Comparison of ENCODE assay signal across 17 cellular contexts in the genomic region with DNA sequence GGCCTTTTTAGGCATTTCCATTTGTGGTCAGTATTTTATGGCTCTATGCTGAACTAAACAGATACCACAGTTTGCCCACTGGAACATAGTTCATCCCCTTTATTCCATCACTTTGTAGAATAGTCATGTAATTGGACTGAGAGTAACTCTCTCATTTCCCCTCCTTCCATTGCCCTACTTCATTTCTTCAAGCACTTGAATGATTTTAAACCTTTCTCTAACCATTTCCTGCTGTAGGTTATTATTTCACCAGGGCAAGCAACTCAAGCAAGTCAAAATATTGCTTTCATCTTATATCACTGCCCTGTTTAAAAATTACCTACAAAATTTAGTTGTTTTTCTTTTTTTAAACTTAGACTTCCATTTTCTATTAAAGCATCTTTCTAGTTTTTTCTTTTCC.
DNase-seq lines count a peak whose midpoint lies in the region; ATAC-seq and TF ChIP-seq lines count a peak whose summit lies in the region.
"Had no signal": no experiment of that assay in that cellular context is flagged by ENCODE, and none has a peak within 500 bp of the region (broad histone marks: within the 10 kb centered on the region; RNA-seq: fewer than 3 reads in every experiment).

No MANE protein-coding gene starts in this region.

- TF ChIP-seq CTCF in chondrocyte (IDR thresholded peaks at IDR 0.05), result no peak
- no peak for TF ChIP-seq CTCF in endodermal cell (conservative IDR thresholded peaks at IDR 0.05)
- no peak for TF ChIP-seq CTCF in ascending aorta (IDR thresholded peaks at IDR 0.05)

- peak overlapping the region; percentile 73 for H3K27ac Mint-ChIP-seq in chondrocyte (ENCODE audit: unreplicated experiment)
- no peak overlapping the region for H3K27ac Mint-ChIP-seq in endodermal cell
- H3K27ac Mint-ChIP-seq: GM23338 had no signal

- H2BK5ac ChIP-seq in mesenchymal stem cell (ENCODE audit: low read depth, low read length, poor library complexity, severe bottlenecking), result peak overlapping the region; percentile 95

- H3K9me3 Mint-ChIP-seq in chondrocyte (ENCODE audit: low read depth) (peaks cover 4% of the 10 kb centered on the region), endodermal cell (peaks cover 21% of the 10 kb centered on the region)

- no peaks in the 10 kb centered on the region for H3K36me3 Mint-ChIP-seq in chondrocyte (ENCODE audit: low read depth)
- H3K36me3 Mint-ChIP-seq in endodermal cell (ENCODE audit: low read depth), result peaks cover 4% of the 10 kb centered on the region

- H3K4ac ChIP-seq in mesenchymal stem cell (ENCODE audit: low read depth in 1 of 2, low read length in 2 of 2), result no peak overlapping the region

- H3K27me3 ChIP-seq in mesenchymal stem cell (ENCODE audit: control insufficient read depth in 1 of 2, insufficient read depth in 1 of 2, low read length in 2 of 2) (no peaks in the 10 kb centered on the region), skeletal muscle satellite cell (ENCODE audit: control insufficient read depth, insufficient read depth, low read length) (no peaks in the 10 kb centered on the region), endodermal cell (ENCODE audit: control insufficient read depth, insufficient read depth, low read length, poor library complexity, severe bottlenecking) (no peaks in the 10 kb centered on the region), ascending aorta (no peaks in the 10 kb centered on the region)

- H3K18ac ChIP-seq in mesenchymal stem cell (ENCODE audit: low read depth in 1 of 2, low read length in 2 of 2), result no peak overlapping the region

- H2AFZ ChIP-seq in mesenchymal stem cell (ENCODE audit: low read depth, low read length), result no peak overlapping the region
- H2AFZ ChIP-seq: GM23338, PC-9 had no signal

- intact Hi-C loops in ascending aorta (cut with DNase I), result no loop called here

- H2BK12ac ChIP-seq in mesenchymal stem cell (ENCODE audit: low read length in 2 of 2), result no peak overlapping the region

- H3K27me3 Mint-ChIP-seq in chondrocyte (ENCODE audit: low read depth) (no peaks in the 10 kb centered on the region), endodermal cell (ENCODE audit: insufficient read depth) (no peaks in the 10 kb centered on the region)
- H3K27me3 Mint-ChIP-seq: CD4-positive, alpha-beta memory T cell had no signal

- no peak overlapping the region for H3K23ac ChIP-seq in mesenchymal stem cell (ENCODE audit: low read length in 2 of 2)

- DNase-seq in chondrocyte (ENCODE audit: low spot score) (no peak), mesenchymal stem cell (no peak), endodermal cell (no peak), AG08395 (ENCODE audit: low spot score) (no peak), ascending aorta (ENCODE audit: low spot score in 2 of 2) (no peak)
- DNase-seq in activated CD8-positive, alpha-beta memory T cell treated with anti-CD3 and anti-CD28 coated beads, Interleukin-2, amount 50 U/mL, for 4 hours, result no peak
- DNase-seq: 8988T; CD4-positive, alpha-beta memory T cell; DMS79 treated with DMSO at 0.1 percent for 48 hours; NCI-H1436; NCI-H2029 treated with DMSO at 0.1 percent for 48 hours; NCI-H510A; PC-9 had no signal

- H3K36me3 ChIP-seq in mesenchymal stem cell (ENCODE audit: control insufficient read depth in 1 of 2, insufficient read depth in 2 of 2, low read depth in 1 of 2, low read length in 2 of 2), result no peaks in the 10 kb centered on the region
- no peaks in the 10 kb centered on the region for H3K36me3 ChIP-seq in skeletal muscle satellite cell (ENCODE audit: insufficient read depth, low read length)
- no peaks in the 10 kb centered on the region for H3K36me3 ChIP-seq in endodermal cell (ENCODE audit: control insufficient read depth, insufficient read depth, low read length)
- H3K36me3 ChIP-seq in ascending aorta, result no peaks in the 10 kb centered on the region

- H3K9ac ChIP-seq in mesenchymal stem cell (ENCODE audit: low read length) (peak overlapping the region; percentile 62), skeletal muscle satellite cell (ENCODE audit: low read depth, low read length) (no peak overlapping the region), endodermal cell (ENCODE audit: extremely low read depth, low read length, poor library complexity, severe bottlenecking) (no peak overlapping the region)

- no peak overlapping the region for H4K8ac ChIP-seq in mesenchymal stem cell (ENCODE audit: low read length)

- H3K4me3 ChIP-seq in mesenchymal stem cell (ENCODE audit: insufficient read depth in 1 of 2, low read depth in 1 of 2, low read length in 2 of 2) (peak overlapping the region in 1 of 2 experiments; percentile 13), skeletal muscle satellite cell (ENCODE audit: low read length) (no peak overlapping the region), endodermal cell (ENCODE audit: low read length) (no peak overlapping the region), ascending aorta (no peak overlapping the region)
- H3K4me3 ChIP-seq: GM23338, PC-9 had no signal

- H3K27ac ChIP-seq in mesenchymal stem cell (ENCODE audit: low read length, poor library complexity, severe bottlenecking) (peak overlapping the region; percentile 98), endodermal cell (ENCODE audit: low read depth, low read length) (no peak overlapping the region), ascending aorta (no peak overlapping the region)
- H3K27ac ChIP-seq: PC-9 had no signal

- peak; percentile 71 for ATAC-seq in GM18861 (IDR thresholded peaks at IDR 0.05; ENCODE audit: unreplicated experiment)
- ATAC-seq: GM23338, HCT116 had no signal

- no peak overlapping the region for H4K91ac ChIP-seq in mesenchymal stem cell (ENCODE audit: low read length)

- no peak overlapping the region for H3K4me2 ChIP-seq in mesenchymal stem cell (ENCODE audit: low read length, poor library complexity, severe bottlenecking)
- peak overlapping the region; percentile 31 for H3K4me2 ChIP-seq in skeletal muscle satellite cell (ENCODE audit: low read length)
- H3K4me2 ChIP-seq: GM23338, PC-9 had no signal

- H3K4me1 Mint-ChIP-seq in chondrocyte (ENCODE audit: low read depth), result peaks cover 25% of the 10 kb centered on the region
- peaks cover 7% of the 10 kb centered on the region for H3K4me1 Mint-ChIP-seq in endodermal cell
- H3K4me1 Mint-ChIP-seq: CD4-positive, alpha-beta memory T cell had no signal

- no peak overlapping the region for H3K4me3 Mint-ChIP-seq in chondrocyte (ENCODE audit: unreplicated experiment)
- no peak overlapping the region for H3K4me3 Mint-ChIP-seq in endodermal cell
- H3K4me3 Mint-ChIP-seq: CD4-positive, alpha-beta memory T cell; GM23338 had no signal

- H3K79me1 ChIP-seq in mesenchymal stem cell (replicated peaks; ENCODE audit: low read length, poor library complexity, severe bottlenecking), result no peaks in the 10 kb centered on the region

- no peaks in the 10 kb centered on the region for H3K9me3 ChIP-seq in mesenchymal stem cell (ENCODE audit: control insufficient read depth, low read length)
- no peaks in the 10 kb centered on the region for H3K9me3 ChIP-seq in skeletal muscle satellite cell (replicated peaks; ENCODE audit: low read length)
- peaks cover 12% of the 10 kb centered on the region for H3K9me3 ChIP-seq in endodermal cell (ENCODE audit: control insufficient read depth, low read length)
- no peaks in the 10 kb centered on the region for H3K9me3 ChIP-seq in ascending aorta

- peak overlapping the region; percentile 83 for H2AK5ac ChIP-seq in mesenchymal stem cell (ENCODE audit: low read length, severe bottlenecking)

- no peak overlapping the region for H2BK15ac ChIP-seq in mesenchymal stem cell (ENCODE audit: low read depth, poor library complexity, severe bottlenecking)

- H3K14ac ChIP-seq in mesenchymal stem cell (ENCODE audit: low read length in 2 of 2), result no peak overlapping the region

- H3K4me1 ChIP-seq in mesenchymal stem cell (ENCODE audit: control insufficient read depth, insufficient read depth, low read depth, low read length) (no peaks in the 10 kb centered on the region), skeletal muscle satellite cell (ENCODE audit: control insufficient read depth, insufficient read depth, low read length) (peaks cover 8% of the 10 kb centered on the region), endodermal cell (ENCODE audit: control insufficient read depth, insufficient read depth, low read length) (no peaks in the 10 kb centered on the region), ascending aorta (peaks cover 0 to 2% of the 10 kb centered on the region in 2 donors)

- no peak overlapping the region for H2BK120ac ChIP-seq in mesenchymal stem cell (ENCODE audit: low read depth, low read length)
